Comparison of ENCODE assay signal across 17 cellular contexts in the genomic region with DNA sequence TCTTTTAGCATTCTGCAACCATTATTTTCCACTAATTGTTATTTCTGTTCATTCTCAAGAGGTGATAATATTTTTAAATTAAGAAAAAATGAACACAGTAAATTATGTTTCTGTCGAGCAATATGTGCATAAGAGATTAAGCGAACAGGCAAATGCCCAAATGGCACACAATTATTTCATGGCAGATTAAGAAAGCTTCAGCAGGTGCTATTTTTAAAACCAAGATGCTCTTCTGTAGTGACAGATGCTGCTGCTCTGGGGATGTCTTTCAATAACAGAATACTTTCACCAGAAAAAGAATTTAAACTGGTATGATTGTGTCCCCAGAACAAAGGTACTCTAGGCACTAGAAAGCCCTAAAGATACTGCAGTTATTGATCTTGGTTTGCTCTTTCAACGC.
DNase-seq lines count a peak whose midpoint lies in the region; ATAC-seq, FAIRE-seq and TF ChIP-seq lines count a peak whose summit lies in the region.
"Had no signal": no experiment of that assay in that cellular context is flagged by ENCODE, and none has a peak within 500 bp of the region (broad histone marks: within the 10 kb centered on the region; RNA-seq: fewer than 3 reads in every experiment).

No MANE protein-coding gene starts in this region.

- H3K9ac ChIP-seq in trophoblast cell (ENCODE audit: low read length) = no peak overlapping the region
- H3K9ac ChIP-seq: BLaER1 treated with 17β-estradiol and CSF1 and Interleukin-3, amounts not matched to agents 10 nM and 100 nM had no signal

- H2BK12ac ChIP-seq in trophoblast cell (ENCODE audit: low read length) = no peak overlapping the region

- no peak overlapping the region for H3K27ac ChIP-seq in trophoblast cell (ENCODE audit: low read depth, low read length)
- H3K27ac ChIP-seq: BLaER1 treated with 17β-estradiol and CSF1 and Interleukin-3, amounts not matched to agents 10 nM and 100 nM; HL-60 had no signal

- H3K9me3 ChIP-seq in trophoblast cell (ENCODE audit: insufficient read depth, low read depth, low read length) = no peaks in the 10 kb centered on the region
- H3K9me3 ChIP-seq: BLaER1 treated with 17β-estradiol and CSF1 and Interleukin-3, amounts not matched to agents 10 nM and 100 nM; HAP-1 had no signal

- H3K27me3 ChIP-seq in trophoblast cell (ENCODE audit: insufficient read depth, low read length) = no peaks in the 10 kb centered on the region
- H3K27me3 ChIP-seq: BLaER1 treated with 17β-estradiol and CSF1 and Interleukin-3, amounts not matched to agents 10 nM and 100 nM had no signal

- peak; percentile 8 for DNase-seq in NCI-H2171 treated with DMSO at 0.1 percent for 48 hours (lab: John Stamatoyannopoulos, UW)
- no peak for DNase-seq in NCI-H2171 (lab: John Stamatoyannopoulos, UW)
- DNase-seq in NCI-H1694 (lab: John Stamatoyannopoulos, UW) = peak; percentile 30
- DNase-seq in medulla oblongata (ENCODE audit: extremely low spot score) = peak; percentile 2
- DNase-seq in GM12891 (ENCODE audit: insufficient read length, low spot score) = no peak
- DNase-seq in trophoblast cell = no peak
- DNase-seq: 8988T; AML-193; Calu3; CD4-positive, CD25-positive, alpha-beta regulatory T cell; DND-41; GF-D8 had no signal

- H3K4me3 ChIP-seq in trophoblast cell (ENCODE audit: low read depth, low read length) = no peak overlapping the region
- H3K4me3 ChIP-seq: BLaER1 treated with 17β-estradiol and CSF1 and Interleukin-3, amounts not matched to agents 10 nM and 100 nM; HAP-1 had no signal

- H3K14ac ChIP-seq in trophoblast cell (ENCODE audit: low read length) = no peak overlapping the region

- H3K4me2 ChIP-seq in trophoblast cell (ENCODE audit: low read length) = no peak overlapping the region
- H3K4me2 ChIP-seq: BLaER1 treated with 17β-estradiol and CSF1 and Interleukin-3, amounts not matched to agents 10 nM and 100 nM had no signal

- no peak overlapping the region for H2AFZ ChIP-seq in trophoblast cell (ENCODE audit: insufficient read depth, low read length, poor library complexity)

- H3K79me1 ChIP-seq in trophoblast cell (ENCODE audit: low read length) = no peaks in the 10 kb centered on the region

- no peak for ATAC-seq in HG03432 (IDR thresholded peaks at IDR 0.05; ENCODE audit: unreplicated experiment)

- H3K18ac ChIP-seq in trophoblast cell (ENCODE audit: low read length) = no peak overlapping the region

- no peak overlapping the region for H4K12ac ChIP-seq in trophoblast cell (ENCODE audit: low read depth, low read length)

- no peak overlapping the region for H4K8ac ChIP-seq in trophoblast cell (ENCODE audit: low read depth, low read length)

- no peaks in the 10 kb centered on the region for H3K36me3 ChIP-seq in trophoblast cell (ENCODE audit: control insufficient read depth in 1 of 2, insufficient read depth in 2 of 2, low read length in 2 of 2)
- H3K36me3 ChIP-seq: BLaER1 treated with 17β-estradiol and CSF1 and Interleukin-3, amounts not matched to agents 10 nM and 100 nM; HAP-1 had no signal

- H3K79me2 ChIP-seq in trophoblast cell (ENCODE audit: control insufficient read depth, insufficient read depth, low read length, poor library complexity) = no peaks in the 10 kb centered on the region

- H4K91ac ChIP-seq in trophoblast cell (ENCODE audit: low read depth, low read length) = no peak overlapping the region

- no CpG with 5 or more reads among the region's 3 CpGs for WGBS in trophoblast cell (ENCODE audit: extremely low coverage, insufficient coverage, insufficient read length)

- H3K4me1 ChIP-seq in trophoblast cell (ENCODE audit: control insufficient read depth in 1 of 2, insufficient read depth in 2 of 2, low read length in 2 of 2) = no peaks in the 10 kb centered on the region
- H3K4me1 ChIP-seq: BLaER1 treated with 17β-estradiol and CSF1 and Interleukin-3, amounts not matched to agents 10 nM and 100 nM; HAP-1 had no signal

- H3K4ac ChIP-seq in trophoblast cell (ENCODE audit: low read depth, low read length) = no peak overlapping the region

- H2BK120ac ChIP-seq in trophoblast cell (ENCODE audit: insufficient read depth, low read length, poor library complexity) = no peak overlapping the region

- H2AK5ac ChIP-seq in trophoblast cell (ENCODE audit: low read length) = no peak overlapping the region

- no peak for TF ChIP-seq POLR2A in GM12891 (IDR thresholded peaks at IDR 0.05; ENCODE audit: low read depth, low read length)

- FAIRE-seq in GM12891 (lab: Jason Lieb, UNC) = no peak
- FAIRE-seq: H1 had no signal

- H3K23ac ChIP-seq in trophoblast cell (ENCODE audit: low read length) = no peak overlapping the region

- H2BK5ac ChIP-seq in trophoblast cell (ENCODE audit: low read depth, low read length, poor library complexity) = no peak overlapping the region

TF ChIP-seq in GM12891, 5 proteins besides CTCF, POLR2A, EP300 and RAD21:
- no peak for TF ChIP-seq SPI1 (IDR thresholded peaks at IDR 0.05; ENCODE audit: low read depth, low read length)
- no peak for TF ChIP-seq TAF1 (IDR thresholded peaks at IDR 0.05; ENCODE audit: low read depth, low read length)
- TF ChIP-seq POU2F2 (IDR thresholded peaks at IDR 0.05; ENCODE audit: low read depth, low read length) = no peak
- TF ChIP-seq POLR2AphosphoS5 (IDR thresholded peaks at IDR 0.05; ENCODE audit: low read depth, low read length) = no peak
- no peak for TF ChIP-seq PAX5 (IDR thresholded peaks at IDR 0.05; ENCODE audit: insufficient read depth, low read length, severe bottlenecking)

Comparison
In these comparisons a context has a peak if more than half of its experiments do, and no peak if none do; other contexts are left out.
1. DNase-seq: peak in NCI-H2171 treated with DMSO at 0.1 percent for 48 hours (single experiment), NCI-H1694 (single experiment) and medulla oblongata (single experiment); none in NCI-H2171 (single experiment), GM12891 (single experiment) and trophoblast cell (0 of 2).